In the genomic region with DNA sequence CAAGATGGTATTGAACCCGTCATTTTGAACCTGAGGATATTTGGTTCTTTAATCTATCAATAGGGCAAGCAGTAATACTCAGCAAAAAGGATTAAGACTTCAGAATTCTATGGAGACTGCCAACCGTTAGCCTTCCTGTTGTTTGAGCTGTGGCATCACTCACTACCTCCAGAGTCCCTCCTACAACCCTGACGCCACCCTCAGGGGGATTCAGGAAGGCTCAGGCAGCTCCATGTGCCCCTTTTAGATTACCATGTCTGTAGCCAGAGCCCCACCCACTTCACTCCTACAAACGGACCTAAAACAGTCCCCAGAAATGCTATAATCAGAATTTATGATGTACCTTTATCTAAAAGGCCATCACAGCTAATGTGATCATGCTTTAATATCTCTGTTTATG, we compare ENCODE assay signal across 20 cellular contexts.
DNase-seq lines count a peak whose midpoint lies in the region; ATAC-seq, FAIRE-seq and TF ChIP-seq lines count a peak whose summit lies in the region.
"Had no signal": no experiment of that assay in that cellular context is flagged by ENCODE, and none has a peak within 500 bp of the region (broad histone marks: within the 10 kb centered on the region; RNA-seq: fewer than 3 reads in every experiment).

No MANE protein-coding gene starts in this region.

- H2BK12ac ChIP-seq in H1 (ENCODE audit: low read depth, low read length), result no peak overlapping the region

- H3K4me3 ChIP-seq in A673 (ENCODE audit: low read depth, low read length, poor library complexity, severe bottlenecking) (no peak overlapping the region), GM23338 (no peak overlapping the region), H1 (ENCODE audit: extremely low read depth in 1 of 4, insufficient read depth in 2 of 4, low read depth in 3 of 4, low read length in 4 of 4) (no peak overlapping the region), MG63 (no peak overlapping the region)
- H3K4me3 ChIP-seq: A549, GM12878 had no signal

- TF ChIP-seq POLR2A in H1 (IDR thresholded peaks at IDR 0.05; ENCODE audit: control extremely low read depth in 1 of 2, low read depth in 2 of 2, low read length in 2 of 2), result no peak

- H2AFZ ChIP-seq in GM23338 (no peak overlapping the region), H1 (ENCODE audit: low read length) (no peak overlapping the region)

- H4K5ac ChIP-seq in H1 (ENCODE audit: insufficient read length, low read depth, low read length), result no peak overlapping the region

- no peaks in the 10 kb centered on the region for H3K4me1 Mint-ChIP-seq in GM23338

- H3K23ac ChIP-seq in H1 (ENCODE audit: insufficient read length), result no peak overlapping the region

- H3K23me2 ChIP-seq in H1 (ENCODE audit: low read depth, low read length), result no peaks in the 10 kb centered on the region

- no peak overlapping the region for H3K27ac Mint-ChIP-seq in GM23338
- H3K27ac Mint-ChIP-seq: CD4-positive, alpha-beta memory T cell had no signal

- H2BK120ac ChIP-seq in H1 (replicated peaks; ENCODE audit: low read depth, low read length), result no peak overlapping the region

- H3K9me3 Mint-ChIP-seq in GM23338, result peaks cover 8% of the 10 kb centered on the region; the same call in 2 of the 3 replicates

- no peaks in the 10 kb centered on the region; the same call in 1 of the 2 replicates for H3K9me2 ChIP-seq in GM23338 (ENCODE audit: insufficient read depth)

- H4K8ac ChIP-seq in H1 (ENCODE audit: extremely low read depth, insufficient read depth, low read length), result no peak overlapping the region

- H3K79me2 ChIP-seq in GM23338 (replicated peaks; ENCODE audit: insufficient read depth) (no peaks in the 10 kb centered on the region), H1 (ENCODE audit: control insufficient read depth in 1 of 2, insufficient read depth in 2 of 2, low read length in 2 of 2) (no peaks in the 10 kb centered on the region)

- peak; percentile 38 for DNase-seq in A673 (ENCODE audit: low spot score)
- peak; percentile 45 for DNase-seq in GM23338 (ENCODE audit: low spot score)
- DNase-seq in H1 (ENCODE audit: low read depth in 1 of 2, low spot score in 2 of 2), result no peak
- DNase-seq in iPS-NIHi7 (ENCODE audit: extremely low spot score), result peak; percentile 27
- DNase-seq in MG63, result no peak
- DNase-seq in cerebellar cortex (ENCODE audit: low spot score), result no peak
- DNase-seq in SHP77 treated with DMSO at 0.1 percent for 48 hours (lab: John Stamatoyannopoulos, UW), result no peak
- DNase-seq: 8988T; C1 segment of cervical spinal cord; Caco-2; CD4-positive, alpha-beta memory T cell; DMS153; DND-41; GDM1; GOT3; H7 had no signal

- H3K4me2 ChIP-seq in GM23338, result no peak overlapping the region
- H3K4me2 ChIP-seq in H1 (ENCODE audit: insufficient read depth in 1 of 2, low read depth in 2 of 2, low read length in 2 of 2), result no peak overlapping the region
- H3K4me2 ChIP-seq: A549 had no signal

- TF ChIP-seq CTCF in A673 (conservative IDR thresholded peaks at IDR 0.05; ENCODE audit: low read depth, low read length) (no peak), GM23338 (conservative IDR thresholded peaks at IDR 0.05; ENCODE audit: low read depth in 2 of 2) (peak in 1 of 2 experiments; percentile 52; a peak in 2 of 4 replicates), H1 (IDR thresholded peaks at IDR 0.05; ENCODE audit: control extremely low read depth in 1 of 3, insufficient read depth in 1 of 3, low read depth in 1 of 3, low read length in 3 of 3) (peak; percentile 13 to 29 (median 27); a peak in 3 of 4 replicates)

- no peak overlapping the region for H4K91ac ChIP-seq in H1 (replicated peaks; ENCODE audit: insufficient read length, low read length)

- H3K79me1 ChIP-seq in H1 (ENCODE audit: low read depth, low read length), result no peaks in the 10 kb centered on the region

- H2BK5ac ChIP-seq in H1 (ENCODE audit: low read depth, low read length), result no peak overlapping the region

- CTCF ChIA-PET in A673 (lab: Charles Lee) (no interaction called here), H1 (lab: Charles Lee; ENCODE audit: partially characterized antibody) (interaction anchor here (1.1 kb wide), 1 partner anchor 9 kb away, joined by 3 read pairs; no protein-coding TSS in a partner anchor)

- H3K27ac ChIP-seq in A673 (ENCODE audit: low read depth, low read length, poor library complexity, severe bottlenecking) (no peak overlapping the region), GM23338 (ENCODE audit: low read depth) (no peak overlapping the region), H1 (ENCODE audit: low read depth, low read length) (no peak overlapping the region)
- H3K27ac ChIP-seq: A549 had no signal

- H3K4ac ChIP-seq in H1 (replicated peaks; ENCODE audit: insufficient read length, low read depth, low read length), result no peak overlapping the region

- POLR2A ChIA-PET in A673 (lab: Charles Lee; ENCODE audit: low non-redundant PET) (no interaction called here), H1 (lab: Charles Lee; ENCODE audit: partially characterized antibody) (no interaction called here)

- H3K36me3 Mint-ChIP-seq in GM23338 (ENCODE audit: low read depth), result peaks cover 4% of the 10 kb centered on the region; the same call in 1 of the 3 replicates
- H3K36me3 Mint-ChIP-seq: CD4-positive, alpha-beta memory T cell had no signal

- no peaks in the 10 kb centered on the region for H3K9me3 ChIP-seq in A673 (ENCODE audit: low read depth, low read length, poor library complexity, severe bottlenecking)
- H3K9me3 ChIP-seq in H1 (ENCODE audit: insufficient read depth in 2 of 2, low read depth in 1 of 2, low read length in 1 of 2), result no peaks in the 10 kb centered on the region
- H3K9me3 ChIP-seq in MG63, result no peaks in the 10 kb centered on the region; the same call in 1 of the 2 replicates
- H3K9me3 ChIP-seq: A549, Caco-2 had no signal

- H3F3A ChIP-seq in GM23338 (replicated peaks; ENCODE audit: low read depth), result no peaks in the 10 kb centered on the region

- H3K27me3 Mint-ChIP-seq in GM23338 (ENCODE audit: insufficient read depth, low read depth, poor library complexity), result no peaks in the 10 kb centered on the region

- ATAC-seq in GM23338, result peak; percentile 63
- ATAC-seq: A549, GM12878, HCT116 had no signal

- no peak overlapping the region for H2BK15ac ChIP-seq in H1 (ENCODE audit: low read length)

- no peak for TF ChIP-seq EP300 in H1 (IDR thresholded peaks at IDR 0.05; ENCODE audit: borderline replicate concordance in 1 of 2, low read depth in 2 of 2, low read length in 2 of 2)

- intact Hi-C loops in A673 (cut with micrococcal nuclease; ENCODE audit: unreplicated experiment), result no loop called here

- H3K36me3 ChIP-seq in A673 (ENCODE audit: insufficient read depth, low read length, poor library complexity, severe bottlenecking) (no peaks in the 10 kb centered on the region), GM23338 (ENCODE audit: insufficient read depth) (no peaks in the 10 kb centered on the region), H1 (ENCODE audit: control insufficient read depth in 2 of 4, insufficient read depth in 4 of 4, low read length in 3 of 4) (no peaks in the 10 kb centered on the region), MG63 (no peaks in the 10 kb centered on the region)

- BruUV-seq in A673 (replicated peaks; lab: Mats Ljungman, UMichigan), result no TSS peak

- H4K20me1 ChIP-seq in GM23338 (replicated peaks; ENCODE audit: insufficient read depth) (no peaks in the 10 kb centered on the region), H1 (replicated peaks in 1 of 2; ENCODE audit: control insufficient read depth in 1 of 2, insufficient read depth in 2 of 2, low read length in 2 of 2) (no peaks in the 10 kb centered on the region)

- TF ChIP-seq RAD21 in H1 (IDR thresholded peaks at IDR 0.05 in 1 of 2, conservative IDR thresholded peaks at IDR 0.05 in 1 of 2; ENCODE audit: low read depth in 2 of 2, low read length in 2 of 2), result peak; percentile 47 to 55

- H3K18ac ChIP-seq in H1 (ENCODE audit: extremely low read depth, low read length), result no peak overlapping the region

- H3K56ac ChIP-seq in H1 (replicated peaks; ENCODE audit: insufficient read length, low read depth, low read length), result no peak overlapping the region

- no peak for FAIRE-seq in H1 (lab: Jason Lieb, UNC)
- FAIRE-seq: A549, GM12878, GM19239 had no signal

- H3K9ac ChIP-seq in H1 (replicated peaks in 1 of 4; ENCODE audit: extremely low read depth in 1 of 4, low read depth in 3 of 4, low read length in 3 of 4), result no peak overlapping the region

- H3K4me1 ChIP-seq in A673 (ENCODE audit: insufficient read depth, low read length, poor library complexity, severe bottlenecking), result no peaks in the 10 kb centered on the region
- H3K4me1 ChIP-seq in GM23338 (ENCODE audit: insufficient read depth), result no peaks in the 10 kb centered on the region
- H3K4me1 ChIP-seq in H1 (replicated peaks in 1 of 4; ENCODE audit: control insufficient read depth in 3 of 4, insufficient read depth in 4 of 4, low read length in 3 of 4), result no peaks in the 10 kb centered on the region
- H3K4me1 ChIP-seq: A549, Caco-2 had no signal

- H3K4me3 Mint-ChIP-seq in GM23338, result no peak overlapping the region
- H3K4me3 Mint-ChIP-seq: CD4-positive, alpha-beta memory T cell had no signal

- no peak overlapping the region for H3K14ac ChIP-seq in H1 (ENCODE audit: insufficient read length)

- H2AK5ac ChIP-seq in H1 (ENCODE audit: low read depth, low read length), result no peak overlapping the region

- no peak overlapping the region for H2BK20ac ChIP-seq in H1 (ENCODE audit: low read length)

- 78% methylated on average over 4 of the region's 4 CpGs; no CpG with 5 or more reads in 1 of the 2 experiments for WGBS in H1 (ENCODE audit: extremely low coverage in 1 of 2, insufficient coverage in 1 of 2, insufficient read length in 1 of 2, insufficient replicate concordance in 2 of 2, low coverage in 1 of 2, low lambda C conversion rate in 2 of 2, missing lambda C conversion rate in 1 of 2), 2 experiments

- H3K27me3 ChIP-seq in A673 (replicated peaks; ENCODE audit: insufficient read depth, low read depth, low read length, poor library complexity), result no peaks in the 10 kb centered on the region
- H3K27me3 ChIP-seq in GM23338 (ENCODE audit: insufficient read depth), result no peaks in the 10 kb centered on the region
- H3K27me3 ChIP-seq in H1 (replicated peaks in 1 of 4; ENCODE audit: control insufficient read depth in 3 of 4, extremely low read depth in 1 of 4, insufficient read depth in 3 of 4, low read length in 3 of 4), result no peaks in the 10 kb centered on the region
- H3K27me3 ChIP-seq in MG63, result no peaks in the 10 kb centered on the region

TF ChIP-seq in H1, 55 proteins besides CTCF, POLR2A, EP300 and RAD21 (continues in another document):
- TF ChIP-seq ASH2L (IDR thresholded peaks at IDR 0.05; ENCODE audit: low read length) (no peak), SUZ12 (IDR thresholded peaks at IDR 0.05; ENCODE audit: low read length) (no peak), CBX8 (IDR thresholded peaks at IDR 0.05; ENCODE audit: borderline replicate concordance, low read depth, low read length) (no peak), SIRT6 (IDR thresholded peaks at IDR 0.05; ENCODE audit: low read length) (no peak), CTBP2 (IDR thresholded peaks at IDR 0.05; ENCODE audit: borderline replicate concordance, insufficient read depth, insufficient read length, low read length) (no peak), SP1 (IDR thresholded peaks at IDR 0.05; ENCODE audit: low read depth, low read length) (no peak), ZNF274 (IDR thresholded peaks at IDR 0.05; ENCODE audit: borderline replicate concordance, extremely low read depth, low read length) (no peak), NRF1 (IDR thresholded peaks at IDR 0.05; ENCODE audit: low read depth, low read length) (no peak)

Comparison
In these comparisons a context has a peak if more than half of its experiments do, and no peak if none do; other contexts are left out.
1. DNase-seq: peak in A673 (single experiment), GM23338 (single experiment) and iPS-NIHi7 (single experiment); none in H1 (0 of 2), MG63 (single experiment), cerebellar cortex (single experiment) and SHP77 treated with DMSO at 0.1 percent for 48 hours (single experiment).